ENCODE assay signal across 1 cellular context in the genomic region with DNA sequence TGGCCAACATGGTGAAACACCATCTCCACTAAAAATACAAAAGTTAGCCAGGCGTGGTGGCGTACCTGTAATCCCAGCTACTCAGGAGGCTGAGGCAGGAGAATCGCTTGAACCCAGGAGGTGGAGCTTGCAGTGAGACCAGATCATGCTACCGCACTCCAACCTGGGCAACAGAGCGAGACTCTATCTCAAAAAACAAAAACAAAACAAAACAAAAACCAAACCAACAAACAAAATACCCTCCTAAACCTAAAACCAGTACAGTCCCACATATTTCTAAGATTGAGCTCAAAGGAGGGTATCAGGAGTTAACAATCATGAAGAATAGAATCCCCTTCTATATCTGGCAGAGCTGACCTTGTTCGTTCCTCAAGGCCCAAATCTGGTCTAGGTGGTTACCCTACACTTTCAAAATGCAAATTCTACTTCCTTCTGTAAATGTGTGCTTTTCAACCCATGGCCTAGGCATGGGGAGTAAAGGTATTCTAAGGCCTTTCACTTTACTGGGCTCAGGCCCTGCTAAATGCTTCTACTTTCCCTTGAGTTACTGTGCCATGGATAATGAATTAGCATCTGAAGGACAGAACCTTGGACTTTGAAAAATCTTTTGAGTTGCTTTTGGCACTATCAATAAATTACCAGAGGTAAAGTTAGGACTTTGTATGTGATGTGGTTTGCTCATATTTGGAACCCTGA.
A peak's percentile ranks its signal among the peaks of the same experiment; 100 is the strongest.
TF ChIP-seq lines count a peak whose summit lies in the region.

No MANE protein-coding gene starts in this region.

TF ChIP-seq in GM12878, 131 proteins besides CTCF, POLR2A, EP300 and RAD21 (continued from another document and continues in another):
- TF ChIP-seq, protein P1, sequence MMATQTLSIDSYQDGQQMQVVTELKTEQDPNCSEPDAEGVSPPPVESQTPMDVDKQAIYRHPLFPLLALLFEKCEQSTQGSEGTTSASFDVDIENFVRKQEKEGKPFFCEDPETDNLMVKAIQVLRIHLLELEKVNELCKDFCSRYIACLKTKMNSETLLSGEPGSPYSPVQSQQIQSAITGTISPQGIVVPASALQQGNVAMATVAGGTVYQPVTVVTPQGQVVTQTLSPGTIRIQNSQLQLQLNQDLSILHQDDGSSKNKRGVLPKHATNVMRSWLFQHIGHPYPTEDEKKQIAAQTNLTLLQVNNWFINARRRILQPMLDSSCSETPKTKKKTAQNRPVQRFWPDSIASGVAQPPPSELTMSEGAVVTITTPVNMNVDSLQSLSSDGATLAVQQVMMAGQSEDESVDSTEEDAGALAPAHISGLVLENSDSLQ (IDR thresholded peaks at IDR 0.05): no peak
- TF ChIP-seq BHLHE40 (IDR thresholded peaks at IDR 0.05; ENCODE audit: borderline replicate concordance in 1 of 2, low read depth in 2 of 2, low read length in 1 of 2) (no peak), PAX5 (IDR thresholded peaks at IDR 0.05; ENCODE audit: borderline replicate concordance, low read depth, low read length) (no peak), NBN (IDR thresholded peaks at IDR 0.05) (peak; percentile 83), SMARCA5 (IDR thresholded peaks at IDR 0.05) (no peak), CHD4 (IDR thresholded peaks at IDR 0.05) (no peak), TCF3 (IDR thresholded peaks at IDR 0.05; ENCODE audit: borderline replicate concordance, insufficient read depth, low read depth, low read length) (no peak), NRF1 (conservative IDR thresholded peaks at IDR 0.05; ENCODE audit: low read depth, low read length) (no peak), YBX1 (IDR thresholded peaks at IDR 0.05) (no peak), RB1 (IDR thresholded peaks at IDR 0.05; ENCODE audit: borderline replicate concordance) (no peak), NFXL1 (IDR thresholded peaks at IDR 0.05; ENCODE audit: borderline replicate concordance) (no peak), TAF1 (IDR thresholded peaks at IDR 0.05; ENCODE audit: borderline replicate concordance, low read depth, low read length) (no peak), MEF2B (IDR thresholded peaks at IDR 0.05; ENCODE audit: partially characterized antibody, poor library complexity, severe bottlenecking) (peak; percentile 54), TCF12 (IDR thresholded peaks at IDR 0.05; ENCODE audit: low read depth, low read length) (no peak), IRF4 (IDR thresholded peaks at IDR 0.05; ENCODE audit: low read depth, low read length) (no peak), ESRRA (IDR thresholded peaks at IDR 0.05; ENCODE audit: low read length) (no peak), MYB (IDR thresholded peaks at IDR 0.05; ENCODE audit: borderline replicate concordance, low read depth, low read length) (no peak), SPI1 (IDR thresholded peaks at IDR 0.05; ENCODE audit: borderline replicate concordance, insufficient read depth, low read depth, low read length) (no peak), CEBPB (IDR thresholded peaks at IDR 0.05; ENCODE audit: borderline replicate concordance in 1 of 2, low read depth in 2 of 2, low read length in 2 of 2) (no peak), PML (IDR thresholded peaks at IDR 0.05; ENCODE audit: low read length) (no peak), IKZF1 (conservative IDR thresholded peaks at IDR 0.05) (no peak), BACH1 (IDR thresholded peaks at IDR 0.05; ENCODE audit: borderline replicate concordance) (no peak), SREBF2 (IDR thresholded peaks at IDR 0.05; ENCODE audit: low read length) (no peak), POLR2AphosphoS2 (IDR thresholded peaks at IDR 0.05; ENCODE audit: low read depth, low read length) (no peak), FOS (IDR thresholded peaks at IDR 0.05; ENCODE audit: borderline replicate concordance, extremely low read depth, insufficient read length) (no peak), CBX5 (IDR thresholded peaks at IDR 0.05; ENCODE audit: low read depth) (no peak), RUNX3 (IDR thresholded peaks at IDR 0.05; ENCODE audit: low read length) (peak; percentile 66), KAT2A (conservative IDR thresholded peaks at IDR 0.05; ENCODE audit: control insufficient read depth, low read depth, low read length) (no peak), ZNF384 (IDR thresholded peaks at IDR 0.05; ENCODE audit: borderline replicate concordance, low read depth, low read length) (no peak)
- TF ChIP-seq, protein P2, sequence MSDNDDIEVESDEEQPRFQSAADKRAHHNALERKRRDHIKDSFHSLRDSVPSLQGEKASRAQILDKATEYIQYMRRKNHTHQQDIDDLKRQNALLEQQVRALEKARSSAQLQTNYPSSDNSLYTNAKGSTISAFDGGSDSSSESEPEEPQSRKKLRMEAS (IDR thresholded peaks at IDR 0.05; ENCODE audit: low read depth, low read length): no peak
- TF ChIP-seq, protein P3, sequence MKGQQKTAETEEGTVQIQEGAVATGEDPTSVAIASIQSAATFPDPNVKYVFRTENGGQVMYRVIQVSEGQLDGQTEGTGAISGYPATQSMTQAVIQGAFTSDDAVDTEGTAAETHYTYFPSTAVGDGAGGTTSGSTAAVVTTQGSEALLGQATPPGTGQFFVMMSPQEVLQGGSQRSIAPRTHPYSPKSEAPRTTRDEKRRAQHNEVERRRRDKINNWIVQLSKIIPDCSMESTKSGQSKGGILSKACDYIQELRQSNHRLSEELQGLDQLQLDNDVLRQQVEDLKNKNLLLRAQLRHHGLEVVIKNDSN (IDR thresholded peaks at IDR 0.05; ENCODE audit: borderline replicate concordance, extremely low read length, insufficient read depth, low read depth, low read length): no peak
- TF ChIP-seq, protein P4, sequence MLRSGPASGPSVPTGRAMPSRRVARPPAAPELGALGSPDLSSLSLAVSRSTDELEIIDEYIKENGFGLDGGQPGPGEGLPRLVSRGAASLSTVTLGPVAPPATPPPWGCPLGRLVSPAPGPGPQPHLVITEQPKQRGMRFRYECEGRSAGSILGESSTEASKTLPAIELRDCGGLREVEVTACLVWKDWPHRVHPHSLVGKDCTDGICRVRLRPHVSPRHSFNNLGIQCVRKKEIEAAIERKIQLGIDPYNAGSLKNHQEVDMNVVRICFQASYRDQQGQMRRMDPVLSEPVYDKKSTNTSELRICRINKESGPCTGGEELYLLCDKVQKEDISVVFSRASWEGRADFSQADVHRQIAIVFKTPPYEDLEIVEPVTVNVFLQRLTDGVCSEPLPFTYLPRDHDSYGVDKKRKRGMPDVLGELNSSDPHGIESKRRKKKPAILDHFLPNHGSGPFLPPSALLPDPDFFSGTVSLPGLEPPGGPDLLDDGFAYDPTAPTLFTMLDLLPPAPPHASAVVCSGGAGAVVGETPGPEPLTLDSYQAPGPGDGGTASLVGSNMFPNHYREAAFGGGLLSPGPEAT (IDR thresholded peaks at IDR 0.05; ENCODE audit: low read depth): peak; percentile 35; the same call in 1 of the 2 replicates
- TF ChIP-seq, protein P5, sequence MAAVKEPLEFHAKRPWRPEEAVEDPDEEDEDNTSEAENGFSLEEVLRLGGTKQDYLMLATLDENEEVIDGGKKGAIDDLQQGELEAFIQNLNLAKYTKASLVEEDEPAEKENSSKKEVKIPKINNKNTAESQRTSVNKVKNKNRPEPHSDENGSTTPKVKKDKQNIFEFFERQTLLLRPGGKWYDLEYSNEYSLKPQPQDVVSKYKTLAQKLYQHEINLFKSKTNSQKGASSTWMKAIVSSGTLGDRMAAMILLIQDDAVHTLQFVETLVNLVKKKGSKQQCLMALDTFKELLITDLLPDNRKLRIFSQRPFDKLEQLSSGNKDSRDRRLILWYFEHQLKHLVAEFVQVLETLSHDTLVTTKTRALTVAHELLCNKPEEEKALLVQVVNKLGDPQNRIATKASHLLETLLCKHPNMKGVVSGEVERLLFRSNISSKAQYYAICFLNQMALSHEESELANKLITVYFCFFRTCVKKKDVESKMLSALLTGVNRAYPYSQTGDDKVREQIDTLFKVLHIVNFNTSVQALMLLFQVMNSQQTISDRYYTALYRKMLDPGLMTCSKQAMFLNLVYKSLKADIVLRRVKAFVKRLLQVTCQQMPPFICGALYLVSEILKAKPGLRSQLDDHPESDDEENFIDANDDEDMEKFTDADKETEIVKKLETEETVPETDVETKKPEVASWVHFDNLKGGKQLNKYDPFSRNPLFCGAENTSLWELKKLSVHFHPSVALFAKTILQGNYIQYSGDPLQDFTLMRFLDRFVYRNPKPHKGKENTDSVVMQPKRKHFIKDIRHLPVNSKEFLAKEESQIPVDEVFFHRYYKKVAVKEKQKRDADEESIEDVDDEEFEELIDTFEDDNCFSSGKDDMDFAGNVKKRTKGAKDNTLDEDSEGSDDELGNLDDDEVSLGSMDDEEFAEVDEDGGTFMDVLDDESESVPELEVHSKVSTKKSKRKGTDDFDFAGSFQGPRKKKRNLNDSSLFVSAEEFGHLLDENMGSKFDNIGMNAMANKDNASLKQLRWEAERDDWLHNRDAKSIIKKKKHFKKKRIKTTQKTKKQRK (IDR thresholded peaks at IDR 0.05; ENCODE audit: low read depth, low read length): no peak
- TF ChIP-seq, protein P6, sequence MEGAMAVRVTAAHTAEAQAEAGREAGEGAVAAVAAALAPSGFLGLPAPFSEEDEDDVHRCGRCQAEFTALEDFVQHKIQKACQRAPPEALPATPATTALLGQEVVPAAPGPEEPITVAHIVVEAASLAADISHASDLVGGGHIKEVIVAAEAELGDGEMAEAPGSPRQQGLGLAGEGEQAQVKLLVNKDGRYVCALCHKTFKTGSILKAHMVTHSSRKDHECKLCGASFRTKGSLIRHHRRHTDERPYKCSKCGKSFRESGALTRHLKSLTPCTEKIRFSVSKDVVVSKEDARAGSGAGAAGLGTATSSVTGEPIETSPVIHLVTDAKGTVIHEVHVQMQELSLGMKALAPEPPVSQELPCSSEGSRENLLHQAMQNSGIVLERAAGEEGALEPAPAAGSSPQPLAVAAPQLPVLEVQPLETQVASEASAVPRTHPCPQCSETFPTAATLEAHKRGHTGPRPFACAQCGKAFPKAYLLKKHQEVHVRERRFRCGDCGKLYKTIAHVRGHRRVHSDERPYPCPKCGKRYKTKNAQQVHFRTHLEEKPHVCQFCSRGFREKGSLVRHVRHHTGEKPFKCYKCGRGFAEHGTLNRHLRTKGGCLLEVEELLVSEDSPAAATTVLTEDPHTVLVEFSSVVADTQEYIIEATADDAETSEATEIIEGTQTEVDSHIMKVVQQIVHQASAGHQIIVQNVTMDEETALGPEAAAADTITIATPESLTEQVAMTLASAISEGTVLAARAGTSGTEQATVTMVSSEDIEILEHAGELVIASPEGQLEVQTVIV (IDR thresholded peaks at IDR 0.05; ENCODE audit: borderline replicate concordance, partially characterized antibody): no peak
- TF ChIP-seq, protein P7, sequence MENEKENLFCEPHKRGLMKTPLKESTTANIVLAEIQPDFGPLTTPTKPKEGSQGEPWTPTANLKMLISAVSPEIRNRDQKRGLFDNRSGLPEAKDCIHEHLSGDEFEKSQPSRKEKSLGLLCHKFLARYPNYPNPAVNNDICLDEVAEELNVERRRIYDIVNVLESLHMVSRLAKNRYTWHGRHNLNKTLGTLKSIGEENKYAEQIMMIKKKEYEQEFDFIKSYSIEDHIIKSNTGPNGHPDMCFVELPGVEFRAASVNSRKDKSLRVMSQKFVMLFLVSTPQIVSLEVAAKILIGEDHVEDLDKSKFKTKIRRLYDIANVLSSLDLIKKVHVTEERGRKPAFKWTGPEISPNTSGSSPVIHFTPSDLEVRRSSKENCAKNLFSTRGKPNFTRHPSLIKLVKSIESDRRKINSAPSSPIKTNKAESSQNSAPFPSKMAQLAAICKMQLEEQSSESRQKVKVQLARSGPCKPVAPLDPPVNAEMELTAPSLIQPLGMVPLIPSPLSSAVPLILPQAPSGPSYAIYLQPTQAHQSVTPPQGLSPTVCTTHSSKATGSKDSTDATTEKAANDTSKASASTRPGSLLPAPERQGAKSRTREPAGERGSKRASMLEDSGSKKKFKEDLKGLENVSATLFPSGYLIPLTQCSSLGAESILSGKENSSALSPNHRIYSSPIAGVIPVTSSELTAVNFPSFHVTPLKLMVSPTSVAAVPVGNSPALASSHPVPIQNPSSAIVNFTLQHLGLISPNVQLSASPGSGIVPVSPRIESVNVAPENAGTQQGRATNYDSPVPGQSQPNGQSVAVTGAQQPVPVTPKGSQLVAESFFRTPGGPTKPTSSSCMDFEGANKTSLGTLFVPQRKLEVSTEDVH (IDR thresholded peaks at IDR 0.05; ENCODE audit: low read depth, partially characterized antibody): no peak
- TF ChIP-seq, protein P8, sequence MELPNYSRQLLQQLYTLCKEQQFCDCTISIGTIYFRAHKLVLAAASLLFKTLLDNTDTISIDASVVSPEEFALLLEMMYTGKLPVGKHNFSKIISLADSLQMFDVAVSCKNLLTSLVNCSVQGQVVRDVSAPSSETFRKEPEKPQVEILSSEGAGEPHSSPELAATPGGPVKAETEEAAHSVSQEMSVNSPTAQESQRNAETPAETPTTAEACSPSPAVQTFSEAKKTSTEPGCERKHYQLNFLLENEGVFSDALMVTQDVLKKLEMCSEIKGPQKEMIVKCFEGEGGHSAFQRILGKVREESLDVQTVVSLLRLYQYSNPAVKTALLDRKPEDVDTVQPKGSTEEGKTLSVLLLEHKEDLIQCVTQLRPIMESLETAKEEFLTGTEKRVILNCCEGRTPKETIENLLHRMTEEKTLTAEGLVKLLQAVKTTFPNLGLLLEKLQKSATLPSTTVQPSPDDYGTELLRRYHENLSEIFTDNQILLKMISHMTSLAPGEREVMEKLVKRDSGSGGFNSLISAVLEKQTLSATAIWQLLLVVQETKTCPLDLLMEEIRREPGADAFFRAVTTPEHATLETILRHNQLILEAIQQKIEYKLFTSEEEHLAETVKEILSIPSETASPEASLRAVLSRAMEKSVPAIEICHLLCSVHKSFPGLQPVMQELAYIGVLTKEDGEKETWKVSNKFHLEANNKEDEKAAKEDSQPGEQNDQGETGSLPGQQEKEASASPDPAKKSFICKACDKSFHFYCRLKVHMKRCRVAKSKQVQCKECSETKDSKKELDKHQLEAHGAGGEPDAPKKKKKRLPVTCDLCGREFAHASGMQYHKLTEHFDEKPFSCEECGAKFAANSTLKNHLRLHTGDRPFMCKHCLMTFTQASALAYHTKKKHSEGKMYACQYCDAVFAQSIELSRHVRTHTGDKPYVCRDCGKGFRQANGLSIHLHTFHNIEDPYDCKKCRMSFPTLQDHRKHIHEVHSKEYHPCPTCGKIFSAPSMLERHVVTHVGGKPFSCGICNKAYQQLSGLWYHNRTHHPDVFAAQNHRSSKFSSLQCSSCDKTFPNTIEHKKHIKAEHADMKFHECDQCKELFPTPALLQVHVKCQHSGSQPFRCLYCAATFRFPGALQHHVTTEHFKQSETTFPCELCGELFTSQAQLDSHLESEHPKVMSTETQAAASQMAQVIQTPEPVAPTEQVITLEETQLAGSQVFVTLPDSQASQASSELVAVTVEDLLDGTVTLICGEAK (IDR thresholded peaks at IDR 0.05; ENCODE audit: borderline replicate concordance): 0 out of 2 replicates have a peak, but pooled peaks have one; percentile 15
- TF ChIP-seq, protein P9, sequence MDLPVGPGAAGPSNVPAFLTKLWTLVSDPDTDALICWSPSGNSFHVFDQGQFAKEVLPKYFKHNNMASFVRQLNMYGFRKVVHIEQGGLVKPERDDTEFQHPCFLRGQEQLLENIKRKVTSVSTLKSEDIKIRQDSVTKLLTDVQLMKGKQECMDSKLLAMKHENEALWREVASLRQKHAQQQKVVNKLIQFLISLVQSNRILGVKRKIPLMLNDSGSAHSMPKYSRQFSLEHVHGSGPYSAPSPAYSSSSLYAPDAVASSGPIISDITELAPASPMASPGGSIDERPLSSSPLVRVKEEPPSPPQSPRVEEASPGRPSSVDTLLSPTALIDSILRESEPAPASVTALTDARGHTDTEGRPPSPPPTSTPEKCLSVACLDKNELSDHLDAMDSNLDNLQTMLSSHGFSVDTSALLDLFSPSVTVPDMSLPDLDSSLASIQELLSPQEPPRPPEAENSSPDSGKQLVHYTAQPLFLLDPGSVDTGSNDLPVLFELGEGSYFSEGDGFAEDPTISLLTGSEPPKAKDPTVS (IDR thresholded peaks at IDR 0.05; ENCODE audit: low read depth, low read length): no peak
